In the genomic region with DNA sequence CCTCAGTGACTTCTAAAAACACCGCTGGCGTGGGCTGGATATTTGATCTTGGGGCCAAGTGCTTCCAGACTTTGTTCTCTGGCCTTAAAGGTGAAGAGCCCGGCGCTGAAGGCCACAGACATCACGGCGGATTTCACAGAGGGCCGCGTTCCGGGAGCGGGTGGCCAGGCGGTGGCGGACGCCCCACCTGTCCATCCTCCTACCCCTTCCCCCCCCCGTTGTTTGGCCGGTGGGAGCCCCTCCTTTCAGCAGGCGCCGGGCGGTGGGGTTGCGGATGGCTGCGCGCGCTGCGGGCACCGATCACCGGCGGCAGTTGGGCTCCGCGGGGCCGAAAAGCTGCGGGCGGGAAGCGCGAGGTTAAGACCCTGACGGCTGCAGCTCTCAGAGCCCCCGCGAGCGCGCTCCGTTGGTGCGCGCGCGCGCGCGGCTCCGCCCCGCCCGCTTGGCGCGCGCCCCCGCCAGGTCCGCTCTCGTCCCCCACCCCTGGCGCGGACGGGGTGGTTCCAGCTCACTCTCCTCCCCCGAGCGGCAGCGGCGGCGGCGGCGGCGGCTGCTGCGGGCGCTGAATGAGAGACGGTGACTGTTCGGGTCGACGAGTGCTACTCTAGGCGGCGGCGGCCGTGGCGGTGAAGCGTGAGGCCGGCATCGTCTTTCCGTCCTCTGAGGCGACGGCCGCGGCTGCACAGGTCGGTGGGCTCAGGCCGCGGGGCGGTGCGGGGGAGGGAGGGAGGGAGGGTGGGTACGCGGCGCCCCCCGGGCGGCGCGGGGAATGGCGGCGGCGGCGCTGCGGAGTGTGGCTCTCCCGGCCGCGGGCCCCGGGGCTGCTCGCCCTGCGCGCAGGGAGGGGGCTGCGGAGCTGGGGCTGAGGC, we compare ENCODE assay signal across 8 cellular contexts. TPM values are rescaled to one million over a fixed set of nuclear protein-coding genes. Genes with fewer than 3 reads are reported as not detected.
DNase-seq lines count a peak whose midpoint lies in the region; ATAC-seq and TF ChIP-seq lines count a peak whose summit lies in the region.

Gene RALGPS2 (plus strand): TSS at position 511 of the 869 bp plus-strand sequence. CDS start 51,521 bp downstream, outside the sequence.

- peak within 1 kb of the TSS; percentile 68 for H3K9ac ChIP-seq in HUES48 (ENCODE audit: low read depth, low read length)
- H3K9ac ChIP-seq in neural progenitor cell, result peak within 1 kb of the TSS; percentile 69

- H3K4me1 ChIP-seq in HUES48 (ENCODE audit: control insufficient read depth, insufficient read depth, low read length), result peaks cover 27% of the 10 kb centered on the region
- H3K4me1 ChIP-seq in neural progenitor cell, result peaks cover 21% of the 10 kb centered on the region

- H3K36me3 Mint-ChIP-seq in neural progenitor cell, result peaks cover 9% of the 10 kb centered on the region

- H3F3A ChIP-seq in neural progenitor cell (ENCODE audit: low read depth), result peaks cover 21% of the 10 kb centered on the region

- H3K4me2 ChIP-seq in neural progenitor cell, result peak within 1 kb of the TSS; percentile 78

- H3K4me3 Mint-ChIP-seq in neural progenitor cell, result peak within 1 kb of the TSS; percentile 95

- H3K36me3 ChIP-seq in HUES48 (ENCODE audit: control insufficient read depth, insufficient read depth, low read length), result no peaks in the 10 kb centered on the region; the same call in 1 of the 2 replicates
- no peaks in the 10 kb centered on the region for H3K36me3 ChIP-seq in neural progenitor cell

- peaks cover 8% of the 10 kb centered on the region for H3K9me3 Mint-ChIP-seq in neural progenitor cell

- DNase-seq in D341Med (ENCODE audit: low spot score) (peak; percentile 92), RPMI8226 (peak; percentile 57), foreskin fibroblast (peak; percentile 74 to 91), neural progenitor cell (ENCODE audit: low spot score) (peak; percentile 95), substantia nigra (lab: John Stamatoyannopoulos, UW) (peak in 40 of 49 donors; percentile 5 to 86 (median 37))
- peak; percentile 38 for DNase-seq in activated gamma-delta T cell treated with anti-CD3 and anti-CD28 coated beads, Interleukin-2, amount 50 U/mL, for 16 hours (ENCODE audit: low read depth)

- TF ChIP-seq CTCF in foreskin fibroblast (IDR thresholded peaks at IDR 0.05; ENCODE audit: low read depth, low read length), result no peak
- TF ChIP-seq CTCF in neural progenitor cell (IDR thresholded peaks at IDR 0.05), result no peak

- H3K27ac ChIP-seq in HUES48 (ENCODE audit: low read depth, low read length), result peak within 1 kb of the TSS; percentile 90
- peak within 1 kb of the TSS; percentile 78 for H3K27ac ChIP-seq in neural progenitor cell
- peak within 1 kb of the TSS; percentile 42 for H3K27ac ChIP-seq in substantia nigra (ENCODE audit: low read depth, low read length, poor library complexity, severe bottlenecking)

- peaks cover 7% of the 10 kb centered on the region for H4K20me1 ChIP-seq in neural progenitor cell (ENCODE audit: low read depth)

- peaks cover 2% of the 10 kb centered on the region for H3K27me3 Mint-ChIP-seq in neural progenitor cell (ENCODE audit: insufficient read depth, low read depth)

- H2AFZ ChIP-seq in neural progenitor cell (replicated peaks), result peak within 1 kb of the TSS; percentile 100

- H3K79me2 ChIP-seq in neural progenitor cell (ENCODE audit: low read depth), result peaks cover 43% of the 10 kb centered on the region

- no peaks in the 10 kb centered on the region for H3K9me3 ChIP-seq in HUES48 (ENCODE audit: control insufficient read depth, insufficient read depth, low read length)
- H3K9me3 ChIP-seq in neural progenitor cell (ENCODE audit: low read depth), result no peaks in the 10 kb centered on the region

- H3K27ac Mint-ChIP-seq in neural progenitor cell, result peak within 1 kb of the TSS; percentile 87

- ATAC-seq in GM21381 (IDR thresholded peaks at IDR 0.05; ENCODE audit: unreplicated experiment), result peak; percentile 57

- H3K4me3 ChIP-seq in HUES48 (ENCODE audit: low read depth, low read length), result peak within 1 kb of the TSS; percentile 88
- H3K4me3 ChIP-seq in foreskin fibroblast (ENCODE audit: low read depth in 1 of 2, low read length in 2 of 2), result peak within 1 kb of the TSS; percentile 72 to 78
- H3K4me3 ChIP-seq in neural progenitor cell, result peak within 1 kb of the TSS; percentile 72

- 0 out of 2 replicates have a peak, but pooled peaks cover 6% of the 10 kb centered on the region for H3K27me3 ChIP-seq in HUES48 (ENCODE audit: control insufficient read depth, insufficient read depth, low read length)
- peaks cover 16% of the 10 kb centered on the region for H3K27me3 ChIP-seq in neural progenitor cell

- peaks cover 24% of the 10 kb centered on the region for H3K4me1 Mint-ChIP-seq in neural progenitor cell

RNA-seq across cellular contexts. Expression of gene RALGPS2, which starts in this region (rescaled TPM):
- total RNA-seq in neural progenitor cell (ENCODE audit: low replicate concordance), result 46.8 and 78.7 TPM in 2 replicates

Comparison
In these comparisons a context has a peak if more than half of its experiments do, and no peak if none do; other contexts are left out.
1. Peak in every context shown above with its lines: DNase-seq, ATAC-seq, H3K4me3 ChIP-seq and H3K27ac ChIP-seq.
2. DNase-seq: peak in every context shown above with its lines; median percentile 95 in neural progenitor cell; 92 in D341Med; 82 in foreskin fibroblast; 57 in RPMI8226; 38 in activated gamma-delta T cell treated with anti-CD3 and anti-CD28 coated beads, Interleukin-2, amount 50 U/mL, for 16 hours; 37 in substantia nigra.